Comparison of ENCODE assay signal across 1 cellular context in genomic region chr6:17394192-17394611, GRCh38.
TF ChIP-seq lines count a peak whose summit lies in the region.

No MANE protein-coding gene starts in this region.

TF ChIP-seq in HEK293, 187 proteins besides CTCF, POLR2A, EP300 and RAD21 (continued from another document and continues in another):
- TF ChIP-seq ZBTB49 (tag by site-specific recombination; IDR thresholded peaks at IDR 0.05; ENCODE audit: low read depth) (no peak), ZNF624 (tag by site-specific recombination; IDR thresholded peaks at IDR 0.05) (no peak), ZNF658 (tag by site-specific recombination; IDR thresholded peaks at IDR 0.05) (no peak), ZNF514 (tag by site-specific recombination; IDR thresholded peaks at IDR 0.05) (no peak), INSM2 (tag by site-specific recombination; IDR thresholded peaks at IDR 0.05) (no peak), KLF9 (tag by site-specific recombination; IDR thresholded peaks at IDR 0.05; ENCODE audit: low read depth) (no peak), ZNF350 (tag by site-specific recombination; IDR thresholded peaks at IDR 0.05) (no peak), KLF17 (tag by site-specific recombination; IDR thresholded peaks at IDR 0.05) (peak; percentile 15; the same call in 1 of the 2 replicates), ZNF223 (tag by site-specific recombination; IDR thresholded peaks at IDR 0.05) (no peak), ZNF677 (tag by site-specific recombination; IDR thresholded peaks at IDR 0.05) (no peak), ZNF184 (tag by site-specific recombination; IDR thresholded peaks at IDR 0.05) (no peak), ZNF521 (tag by site-specific recombination; IDR thresholded peaks at IDR 0.05) (no peak), REPIN1 (tag by site-specific recombination; IDR thresholded peaks at IDR 0.05; ENCODE audit: low read depth) (no peak), ZNF639 (tag by site-specific recombination; IDR thresholded peaks at IDR 0.05) (0 out of 2 replicates have a peak, but pooled peaks have one; percentile 41), ZNF280C (tag by site-specific recombination; IDR thresholded peaks at IDR 0.05) (no peak), PRDM6 (tag by site-specific recombination; IDR thresholded peaks at IDR 0.05) (no peak), ZNF433 (tag by site-specific recombination; IDR thresholded peaks at IDR 0.05; ENCODE audit: low read depth) (no peak), ZNF561 (tag by site-specific recombination; IDR thresholded peaks at IDR 0.05; ENCODE audit: borderline replicate concordance) (peak; percentile 33), SETDB1 (IDR thresholded peaks at IDR 0.05; ENCODE audit: insufficient read length, low read length) (no peak), GFI1B (tag by site-specific recombination; IDR thresholded peaks at IDR 0.05) (no peak), ZNF558 (tag by site-specific recombination; IDR thresholded peaks at IDR 0.05) (0 out of 2 replicates have a peak, but pooled peaks have one; percentile 12), ZFP37 (tag by site-specific recombination; IDR thresholded peaks at IDR 0.05) (peak; percentile 54; the same call in 1 of the 2 replicates), HOXC10 (CRISPR knock-in tag; IDR thresholded peaks at IDR 0.05) (no peak), ZNF292 (tag by site-specific recombination; IDR thresholded peaks at IDR 0.05; ENCODE audit: borderline replicate concordance, low read depth) (no peak), PATZ1 (tag by site-specific recombination; IDR thresholded peaks at IDR 0.05) (peak; percentile 77), ZNF621 (tag by site-specific recombination; IDR thresholded peaks at IDR 0.05) (no peak), HOXD13 (CRISPR knock-in tag; IDR thresholded peaks at IDR 0.05; ENCODE audit: borderline replicate concordance) (no peak), ZNF518A (tag by site-specific recombination; conservative IDR thresholded peaks at IDR 0.05; ENCODE audit: low read depth) (no peak), ZNF596 (tag by site-specific recombination; IDR thresholded peaks at IDR 0.05) (no peak), PBX3 (CRISPR knock-in tag; IDR thresholded peaks at IDR 0.05) (no peak), ZNF394 (tag by site-specific recombination; IDR thresholded peaks at IDR 0.05; ENCODE audit: borderline replicate concordance) (no peak), ZNF610 (tag by site-specific recombination; IDR thresholded peaks at IDR 0.05; ENCODE audit: borderline replicate concordance) (no peak), ZNF404 (tag by site-specific recombination; IDR thresholded peaks at IDR 0.05) (no peak), ZNF777 (tag by site-specific recombination; IDR thresholded peaks at IDR 0.05; ENCODE audit: borderline replicate concordance) (no peak), ZBTB8A (tag by site-specific recombination; IDR thresholded peaks at IDR 0.05) (no peak), ZNF580 (tag by site-specific recombination; IDR thresholded peaks at IDR 0.05) (no peak)
